Comparison of ENCODE assay signal across 2 cellular contexts in the genomic region with DNA sequence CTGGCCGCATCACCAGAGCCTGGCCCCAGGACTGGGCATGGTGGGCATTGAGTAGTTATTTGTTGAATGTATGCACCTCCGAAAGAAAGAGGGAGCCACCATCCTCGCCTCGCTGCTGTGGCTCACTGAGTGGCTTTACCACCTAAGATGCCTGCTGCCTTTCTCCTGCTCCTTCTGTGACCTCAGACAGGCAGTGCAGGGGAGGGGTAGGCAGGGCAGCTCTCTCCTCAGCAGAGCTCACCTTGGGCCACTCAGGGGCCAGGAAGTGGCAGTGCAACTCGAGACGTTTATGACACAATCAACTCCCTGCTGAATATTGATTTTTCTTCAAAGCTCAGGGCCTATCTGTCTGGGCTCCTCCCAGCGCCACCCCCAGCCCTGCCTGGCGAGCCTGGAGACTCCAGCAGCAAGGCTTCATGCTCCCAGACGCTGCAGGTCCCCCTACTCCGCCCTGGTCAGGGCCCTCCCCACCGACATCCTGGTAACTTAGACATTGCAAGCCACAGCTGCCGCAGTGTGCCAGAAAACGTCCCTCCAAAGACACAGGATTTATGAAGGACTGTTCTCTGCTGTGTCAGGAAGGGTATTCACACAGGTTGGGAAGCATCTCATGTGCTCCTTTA.
TF ChIP-seq lines count a peak whose summit lies in the region.

No MANE protein-coding gene starts in this region.

TF ChIP-seq in Ishikawa, 13 proteins besides CTCF, POLR2A, EP300 and RAD21 (continued from another document):
- TF ChIP-seq, protein P1, sequence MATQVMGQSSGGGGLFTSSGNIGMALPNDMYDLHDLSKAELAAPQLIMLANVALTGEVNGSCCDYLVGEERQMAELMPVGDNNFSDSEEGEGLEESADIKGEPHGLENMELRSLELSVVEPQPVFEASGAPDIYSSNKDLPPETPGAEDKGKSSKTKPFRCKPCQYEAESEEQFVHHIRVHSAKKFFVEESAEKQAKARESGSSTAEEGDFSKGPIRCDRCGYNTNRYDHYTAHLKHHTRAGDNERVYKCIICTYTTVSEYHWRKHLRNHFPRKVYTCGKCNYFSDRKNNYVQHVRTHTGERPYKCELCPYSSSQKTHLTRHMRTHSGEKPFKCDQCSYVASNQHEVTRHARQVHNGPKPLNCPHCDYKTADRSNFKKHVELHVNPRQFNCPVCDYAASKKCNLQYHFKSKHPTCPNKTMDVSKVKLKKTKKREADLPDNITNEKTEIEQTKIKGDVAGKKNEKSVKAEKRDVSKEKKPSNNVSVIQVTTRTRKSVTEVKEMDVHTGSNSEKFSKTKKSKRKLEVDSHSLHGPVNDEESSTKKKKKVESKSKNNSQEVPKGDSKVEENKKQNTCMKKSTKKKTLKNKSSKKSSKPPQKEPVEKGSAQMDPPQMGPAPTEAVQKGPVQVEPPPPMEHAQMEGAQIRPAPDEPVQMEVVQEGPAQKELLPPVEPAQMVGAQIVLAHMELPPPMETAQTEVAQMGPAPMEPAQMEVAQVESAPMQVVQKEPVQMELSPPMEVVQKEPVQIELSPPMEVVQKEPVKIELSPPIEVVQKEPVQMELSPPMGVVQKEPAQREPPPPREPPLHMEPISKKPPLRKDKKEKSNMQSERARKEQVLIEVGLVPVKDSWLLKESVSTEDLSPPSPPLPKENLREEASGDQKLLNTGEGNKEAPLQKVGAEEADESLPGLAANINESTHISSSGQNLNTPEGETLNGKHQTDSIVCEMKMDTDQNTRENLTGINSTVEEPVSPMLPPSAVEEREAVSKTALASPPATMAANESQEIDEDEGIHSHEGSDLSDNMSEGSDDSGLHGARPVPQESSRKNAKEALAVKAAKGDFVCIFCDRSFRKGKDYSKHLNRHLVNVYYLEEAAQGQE (IDR thresholded peaks at IDR 0.05; ENCODE audit: low read depth) = no peak
- TF ChIP-seq, protein P2, sequence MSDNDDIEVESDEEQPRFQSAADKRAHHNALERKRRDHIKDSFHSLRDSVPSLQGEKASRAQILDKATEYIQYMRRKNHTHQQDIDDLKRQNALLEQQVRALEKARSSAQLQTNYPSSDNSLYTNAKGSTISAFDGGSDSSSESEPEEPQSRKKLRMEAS (IDR thresholded peaks at IDR 0.05) = no peak
- peak; percentile 57; the same call in 1 of the 2 replicates for TF ChIP-seq CEBPB (IDR thresholded peaks at IDR 0.05)
- no peak for TF ChIP-seq ZBTB7A (IDR thresholded peaks at IDR 0.05; ENCODE audit: low read depth)

TF ChIP-seq in HepG2, 621 proteins besides CTCF, POLR2A, EP300 and RAD21 (continued from another document and continues in another):
- TF ChIP-seq, protein P3, sequence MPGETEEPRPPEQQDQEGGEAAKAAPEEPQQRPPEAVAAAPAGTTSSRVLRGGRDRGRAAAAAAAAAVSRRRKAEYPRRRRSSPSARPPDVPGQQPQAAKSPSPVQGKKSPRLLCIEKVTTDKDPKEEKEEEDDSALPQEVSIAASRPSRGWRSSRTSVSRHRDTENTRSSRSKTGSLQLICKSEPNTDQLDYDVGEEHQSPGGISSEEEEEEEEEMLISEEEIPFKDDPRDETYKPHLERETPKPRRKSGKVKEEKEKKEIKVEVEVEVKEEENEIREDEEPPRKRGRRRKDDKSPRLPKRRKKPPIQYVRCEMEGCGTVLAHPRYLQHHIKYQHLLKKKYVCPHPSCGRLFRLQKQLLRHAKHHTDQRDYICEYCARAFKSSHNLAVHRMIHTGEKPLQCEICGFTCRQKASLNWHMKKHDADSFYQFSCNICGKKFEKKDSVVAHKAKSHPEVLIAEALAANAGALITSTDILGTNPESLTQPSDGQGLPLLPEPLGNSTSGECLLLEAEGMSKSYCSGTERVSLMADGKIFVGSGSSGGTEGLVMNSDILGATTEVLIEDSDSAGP (CRISPR knock-in tag; IDR thresholded peaks at IDR 0.05; ENCODE audit: borderline replicate concordance) = peak; percentile 27; the same call in 1 of the 2 replicates
- TF ChIP-seq, protein P4, sequence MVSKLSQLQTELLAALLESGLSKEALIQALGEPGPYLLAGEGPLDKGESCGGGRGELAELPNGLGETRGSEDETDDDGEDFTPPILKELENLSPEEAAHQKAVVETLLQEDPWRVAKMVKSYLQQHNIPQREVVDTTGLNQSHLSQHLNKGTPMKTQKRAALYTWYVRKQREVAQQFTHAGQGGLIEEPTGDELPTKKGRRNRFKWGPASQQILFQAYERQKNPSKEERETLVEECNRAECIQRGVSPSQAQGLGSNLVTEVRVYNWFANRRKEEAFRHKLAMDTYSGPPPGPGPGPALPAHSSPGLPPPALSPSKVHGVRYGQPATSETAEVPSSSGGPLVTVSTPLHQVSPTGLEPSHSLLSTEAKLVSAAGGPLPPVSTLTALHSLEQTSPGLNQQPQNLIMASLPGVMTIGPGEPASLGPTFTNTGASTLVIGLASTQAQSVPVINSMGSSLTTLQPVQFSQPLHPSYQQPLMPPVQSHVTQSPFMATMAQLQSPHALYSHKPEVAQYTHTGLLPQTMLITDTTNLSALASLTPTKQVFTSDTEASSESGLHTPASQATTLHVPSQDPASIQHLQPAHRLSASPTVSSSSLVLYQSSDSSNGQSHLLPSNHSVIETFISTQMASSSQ (IDR thresholded peaks at IDR 0.05; ENCODE audit: low read depth) = no peak
- TF ChIP-seq, protein P4 (CRISPR knock-in tag; IDR thresholded peaks at IDR 0.05; ENCODE audit: borderline replicate concordance) = no peak
- TF ChIP-seq, protein P5, sequence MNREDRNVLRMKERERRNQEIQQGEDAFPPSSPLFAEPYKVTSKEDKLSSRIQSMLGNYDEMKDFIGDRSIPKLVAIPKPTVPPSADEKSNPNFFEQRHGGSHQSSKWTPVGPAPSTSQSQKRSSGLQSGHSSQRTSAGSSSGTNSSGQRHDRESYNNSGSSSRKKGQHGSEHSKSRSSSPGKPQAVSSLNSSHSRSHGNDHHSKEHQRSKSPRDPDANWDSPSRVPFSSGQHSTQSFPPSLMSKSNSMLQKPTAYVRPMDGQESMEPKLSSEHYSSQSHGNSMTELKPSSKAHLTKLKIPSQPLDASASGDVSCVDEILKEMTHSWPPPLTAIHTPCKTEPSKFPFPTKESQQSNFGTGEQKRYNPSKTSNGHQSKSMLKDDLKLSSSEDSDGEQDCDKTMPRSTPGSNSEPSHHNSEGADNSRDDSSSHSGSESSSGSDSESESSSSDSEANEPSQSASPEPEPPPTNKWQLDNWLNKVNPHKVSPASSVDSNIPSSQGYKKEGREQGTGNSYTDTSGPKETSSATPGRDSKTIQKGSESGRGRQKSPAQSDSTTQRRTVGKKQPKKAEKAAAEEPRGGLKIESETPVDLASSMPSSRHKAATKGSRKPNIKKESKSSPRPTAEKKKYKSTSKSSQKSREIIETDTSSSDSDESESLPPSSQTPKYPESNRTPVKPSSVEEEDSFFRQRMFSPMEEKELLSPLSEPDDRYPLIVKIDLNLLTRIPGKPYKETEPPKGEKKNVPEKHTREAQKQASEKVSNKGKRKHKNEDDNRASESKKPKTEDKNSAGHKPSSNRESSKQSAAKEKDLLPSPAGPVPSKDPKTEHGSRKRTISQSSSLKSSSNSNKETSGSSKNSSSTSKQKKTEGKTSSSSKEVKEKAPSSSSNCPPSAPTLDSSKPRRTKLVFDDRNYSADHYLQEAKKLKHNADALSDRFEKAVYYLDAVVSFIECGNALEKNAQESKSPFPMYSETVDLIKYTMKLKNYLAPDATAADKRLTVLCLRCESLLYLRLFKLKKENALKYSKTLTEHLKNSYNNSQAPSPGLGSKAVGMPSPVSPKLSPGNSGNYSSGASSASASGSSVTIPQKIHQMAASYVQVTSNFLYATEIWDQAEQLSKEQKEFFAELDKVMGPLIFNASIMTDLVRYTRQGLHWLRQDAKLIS (CRISPR knock-in tag; IDR thresholded peaks at IDR 0.05) = no peak
- TF ChIP-seq, protein P6, sequence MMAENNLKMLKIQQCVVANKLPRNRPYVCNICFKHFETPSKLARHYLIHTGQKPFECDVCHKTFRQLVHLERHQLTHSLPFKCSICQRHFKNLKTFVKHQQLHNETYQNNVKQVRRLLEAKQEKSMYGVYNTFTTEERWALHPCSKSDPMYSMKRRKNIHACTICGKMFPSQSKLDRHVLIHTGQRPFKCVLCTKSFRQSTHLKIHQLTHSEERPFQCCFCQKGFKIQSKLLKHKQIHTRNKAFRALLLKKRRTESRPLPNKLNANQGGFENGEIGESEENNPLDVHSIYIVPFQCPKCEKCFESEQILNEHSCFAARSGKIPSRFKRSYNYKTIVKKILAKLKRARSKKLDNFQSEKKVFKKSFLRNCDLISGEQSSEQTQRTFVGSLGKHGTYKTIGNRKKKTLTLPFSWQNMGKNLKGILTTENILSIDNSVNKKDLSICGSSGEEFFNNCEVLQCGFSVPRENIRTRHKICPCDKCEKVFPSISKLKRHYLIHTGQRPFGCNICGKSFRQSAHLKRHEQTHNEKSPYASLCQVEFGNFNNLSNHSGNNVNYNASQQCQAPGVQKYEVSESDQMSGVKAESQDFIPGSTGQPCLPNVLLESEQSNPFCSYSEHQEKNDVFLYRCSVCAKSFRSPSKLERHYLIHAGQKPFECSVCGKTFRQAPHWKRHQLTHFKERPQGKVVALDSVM (CRISPR knock-in tag; IDR thresholded peaks at IDR 0.05) = no peak
- TF ChIP-seq BCL6 (CRISPR knock-in tag; IDR thresholded peaks at IDR 0.05) (peak; percentile 100), MXI1 (IDR thresholded peaks at IDR 0.05; ENCODE audit: borderline replicate concordance, low read depth, low read length) (no peak), ONECUT2 (CRISPR knock-in tag; IDR thresholded peaks at IDR 0.05) (peak; percentile 97), SOX6 (IDR thresholded peaks at IDR 0.05) (no peak), SOX6 (CRISPR knock-in tag; IDR thresholded peaks at IDR 0.05) (peak; percentile 65), ZBTB21 (CRISPR knock-in tag; IDR thresholded peaks at IDR 0.05) (no peak), PHF21A (CRISPR knock-in tag; IDR thresholded peaks at IDR 0.05) (0 out of 2 replicates have a peak, but pooled peaks have one; percentile 37), ZNF441 (CRISPR knock-in tag; IDR thresholded peaks at IDR 0.05; ENCODE audit: borderline replicate concordance) (0 out of 2 replicates have a peak, but pooled peaks have one; percentile 26), MAZ (IDR thresholded peaks at IDR 0.05; ENCODE audit: borderline replicate concordance, low read depth, low read length) (no peak), MAZ (CRISPR knock-in tag; IDR thresholded peaks at IDR 0.05; ENCODE audit: low read depth) (0 out of 2 replicates have a peak, but pooled peaks have one; percentile 53), ZNF713 (CRISPR knock-in tag; IDR thresholded peaks at IDR 0.05) (no peak), HOXA3 (CRISPR knock-in tag; IDR thresholded peaks at IDR 0.05) (peak; percentile 37; the same call in 1 of the 2 replicates), ZNF790 (CRISPR knock-in tag; IDR thresholded peaks at IDR 0.05; ENCODE audit: borderline replicate concordance) (no peak)
- TF ChIP-seq, protein P7, sequence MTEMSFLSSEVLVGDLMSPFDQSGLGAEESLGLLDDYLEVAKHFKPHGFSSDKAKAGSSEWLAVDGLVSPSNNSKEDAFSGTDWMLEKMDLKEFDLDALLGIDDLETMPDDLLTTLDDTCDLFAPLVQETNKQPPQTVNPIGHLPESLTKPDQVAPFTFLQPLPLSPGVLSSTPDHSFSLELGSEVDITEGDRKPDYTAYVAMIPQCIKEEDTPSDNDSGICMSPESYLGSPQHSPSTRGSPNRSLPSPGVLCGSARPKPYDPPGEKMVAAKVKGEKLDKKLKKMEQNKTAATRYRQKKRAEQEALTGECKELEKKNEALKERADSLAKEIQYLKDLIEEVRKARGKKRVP (CRISPR knock-in tag; IDR thresholded peaks at IDR 0.05) = peak in 1 of 2 experiments; percentile 94; a peak in 2 of 4 replicates
- TF ChIP-seq, protein P8, sequence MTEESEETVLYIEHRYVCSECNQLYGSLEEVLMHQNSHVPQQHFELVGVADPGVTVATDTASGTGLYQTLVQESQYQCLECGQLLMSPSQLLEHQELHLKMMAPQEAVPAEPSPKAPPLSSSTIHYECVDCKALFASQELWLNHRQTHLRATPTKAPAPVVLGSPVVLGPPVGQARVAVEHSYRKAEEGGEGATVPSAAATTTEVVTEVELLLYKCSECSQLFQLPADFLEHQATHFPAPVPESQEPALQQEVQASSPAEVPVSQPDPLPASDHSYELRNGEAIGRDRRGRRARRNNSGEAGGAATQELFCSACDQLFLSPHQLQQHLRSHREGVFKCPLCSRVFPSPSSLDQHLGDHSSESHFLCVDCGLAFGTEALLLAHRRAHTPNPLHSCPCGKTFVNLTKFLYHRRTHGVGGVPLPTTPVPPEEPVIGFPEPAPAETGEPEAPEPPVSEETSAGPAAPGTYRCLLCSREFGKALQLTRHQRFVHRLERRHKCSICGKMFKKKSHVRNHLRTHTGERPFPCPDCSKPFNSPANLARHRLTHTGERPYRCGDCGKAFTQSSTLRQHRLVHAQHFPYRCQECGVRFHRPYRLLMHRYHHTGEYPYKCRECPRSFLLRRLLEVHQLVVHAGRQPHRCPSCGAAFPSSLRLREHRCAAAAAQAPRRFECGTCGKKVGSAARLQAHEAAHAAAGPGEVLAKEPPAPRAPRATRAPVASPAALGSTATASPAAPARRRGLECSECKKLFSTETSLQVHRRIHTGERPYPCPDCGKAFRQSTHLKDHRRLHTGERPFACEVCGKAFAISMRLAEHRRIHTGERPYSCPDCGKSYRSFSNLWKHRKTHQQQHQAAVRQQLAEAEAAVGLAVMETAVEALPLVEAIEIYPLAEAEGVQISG (CRISPR knock-in tag; IDR thresholded peaks at IDR 0.05) = 0 out of 2 replicates have a peak, but pooled peaks have one; percentile 25
